Comparison of ENCODE assay signal across 28 cellular contexts in genomic region chr3:41847679-41848078, GRCh38.
"Had no signal": no experiment of that assay in that cellular context is flagged by ENCODE, and none has a peak within 500 bp of the region (broad histone marks: within the 10 kb centered on the region; RNA-seq: fewer than 3 reads in every experiment).

No MANE protein-coding gene starts in this region.

- H3K27ac ChIP-seq: adrenal gland, body of pancreas, colonic mucosa, dorsolateral prefrontal cortex, gastrocnemius medialis, hepatocyte, right atrium auricular region, stomach, thyroid gland, upper lobe of left lung, vagina had no signal

- H3K79me2 ChIP-seq: hepatocyte had no signal

- H3K36me3 ChIP-seq: adrenal gland, colonic mucosa, gastrocnemius medialis, right atrium auricular region, stomach, thyroid gland, upper lobe of left lung, vagina had no signal

- DNase-seq: activated CD4-positive, alpha-beta T cell treated with anti-CD3 and anti-CD28 coated beads for 4 hours; activated CD4-positive, alpha-beta T cell treated with anti-CD3 and anti-CD28 coated beads, Interleukin-2, amount 50 U/mL, for 4 hours; activated CD4-positive, CD25-positive, alpha-beta regulatory T cell; activated CD8-positive, alpha-beta memory T cell treated with anti-CD3 and anti-CD28 coated beads, Interleukin-2, amount 50 U/mL, for 48 hours; activated naive CD4-positive, alpha-beta T cell; activated T-cell treated with anti-CD3 and anti-CD28 coated beads, Interleukin-2, amount 50 U/mL, for 48 hours; adrenal gland; aorta; body of pancreas; colonic mucosa; dorsolateral prefrontal cortex; effector memory CD4-positive, alpha-beta T cell; erythroblast; gastrocnemius medialis; left cardiac atrium; left ventricle myocardium superior; mucosa of descending colon; stimulated activated CD4-positive, alpha-beta T cell treated with anti-CD3 and anti-CD28 coated beads, Interleukin-2, amount 100 ng/mL, for 24 hours; stimulated activated naive B cell treated with anti-CD40 and anti-IgM and Interleukin-4, amounts not matched to agents 10 μg/mL and 1 μg/mL and 100 μg/mL, for 72 hours; stomach; thyroid gland; upper lobe of left lung had no signal

- H3K4me3 ChIP-seq: adrenal gland, body of pancreas, colonic mucosa, dorsolateral prefrontal cortex, gastrocnemius medialis, hepatocyte, mucosa of descending colon, right atrium auricular region, stomach, thyroid gland, upper lobe of left lung, vagina had no signal

- H2AFZ ChIP-seq: hepatocyte had no signal

- H3K9me3 ChIP-seq: adrenal gland, body of pancreas, colonic mucosa, gastrocnemius medialis, mucosa of descending colon, right atrium auricular region, thyroid gland, upper lobe of left lung, vagina had no signal

- H3K9me3 Mint-ChIP-seq: natural killer cell treated with Interleukin-12 subunit alpha and Interleukin-12 subunit beta and Interleukin-15 and Interleukin-18, amount 100 ng/mL, for 72 hours; T-helper 2 cell treated with Interferon-gamma antibody and Interleukin-4, amounts not matched to agents 5 μg/mL and 100 μg/mL, for 36 hours had no signal

- H3K4me2 ChIP-seq: hepatocyte had no signal

- FAIRE-seq: keratinocyte had no signal

- H3K27me3 ChIP-seq: adrenal gland, body of pancreas, colonic mucosa, dorsolateral prefrontal cortex, gastrocnemius medialis, hepatocyte, right atrium auricular region, stomach, thyroid gland, upper lobe of left lung, vagina had no signal

- H3K27ac Mint-ChIP-seq: stimulated activated naive B cell treated with anti-CD40 and anti-IgM and Interleukin-4, amounts not matched to agents 10 μg/mL and 1 μg/mL and 100 μg/mL, for 72 hours; T-helper 2 cell treated with Interferon-gamma antibody and Interleukin-4, amounts not matched to agents 5 μg/mL and 100 μg/mL, for 36 hours had no signal

- H3K4me1 ChIP-seq: adrenal gland, body of pancreas, colonic mucosa, gastrocnemius medialis, right atrium auricular region, thyroid gland, upper lobe of left lung had no signal

- ATAC-seq: body of pancreas; gastrocnemius medialis; left ventricle myocardium superior; mucosa of descending colon; natural killer cell treated with Interleukin-12 subunit alpha and Interleukin-12 subunit beta and Interleukin-15 and Interleukin-18, amount 100 ng/mL, for 72 hours had no signal

- H3K4me3 Mint-ChIP-seq: natural killer cell treated with Interleukin-12 subunit alpha and Interleukin-12 subunit beta and Interleukin-15 and Interleukin-18, amount 100 ng/mL, for 72 hours; stimulated activated naive B cell treated with anti-CD40 and anti-IgM and Interleukin-4, amounts not matched to agents 10 μg/mL and 1 μg/mL and 100 μg/mL, for 72 hours; T-helper 2 cell treated with Interferon-gamma antibody and Interleukin-4, amounts not matched to agents 5 μg/mL and 100 μg/mL, for 36 hours had no signal

- H3K27me3 Mint-ChIP-seq: natural killer cell treated with Interleukin-12 subunit alpha and Interleukin-12 subunit beta and Interleukin-15 and Interleukin-18, amount 100 ng/mL, for 72 hours; stimulated activated naive B cell treated with anti-CD40 and anti-IgM and Interleukin-4, amounts not matched to agents 10 μg/mL and 1 μg/mL and 100 μg/mL, for 72 hours had no signal
